Comparison of ENCODE assay signal across 17 cellular contexts in genomic region chr14:65479386-65479785, GRCh38.
"Had no signal": no experiment of that assay in that cellular context is flagged by ENCODE, and none has a peak within 500 bp of the region (broad histone marks: within the 10 kb centered on the region; RNA-seq: fewer than 3 reads in every experiment).

No MANE protein-coding gene starts in this region.

- H3K27ac Mint-ChIP-seq: activated T-helper 17 cell treated with anti-CD3 and anti-CD28 coated beads, Interleukin-2, amount 50 U/mL, for 72 hours; WTC11 had no signal

- H3K4me3 Mint-ChIP-seq: WTC11 had no signal

- H3K36me3 Mint-ChIP-seq: WTC11 had no signal

- H3K9me3 Mint-ChIP-seq: activated T-helper 17 cell treated with anti-CD3 and anti-CD28 coated beads, Interleukin-2, amount 50 U/mL, for 72 hours; WTC11 had no signal

- H3K27me3 Mint-ChIP-seq: activated T-helper 17 cell treated with anti-CD3 and anti-CD28 coated beads, Interleukin-2, amount 50 U/mL, for 72 hours had no signal

- ATAC-seq: gastroesophageal sphincter, heart left ventricle, left lung, WTC11 had no signal

- DNase-seq: activated CD4-positive, alpha-beta T cell treated with anti-CD3 and anti-CD28 coated beads for 4 hours; activated naive CD4-positive, alpha-beta T cell treated with anti-CD3 and anti-CD28 coated beads, Interleukin-2, amount 50 U/mL, for 16 hours; activated T-cell treated with anti-CD3 and anti-CD28 coated beads for 4 hours; adrenal gland; cerebellar nuclear complex; cortex of kidney; effector memory CD4-positive, alpha-beta T cell; heart left ventricle; left lung; midbrain; retina; stimulated activated CD8-positive, alpha-beta memory T cell treated with anti-CD3 and anti-CD28 coated beads, Interleukin-4, amount 100 ng/mL, for 48 hours; stimulated activated naive CD4-positive, alpha-beta T cell treated with Interleukin-2 at 50 U/mL for 16 hours; tibial artery had no signal
